23 cellular contexts compared by ENCODE assay signal in the genomic region with DNA sequence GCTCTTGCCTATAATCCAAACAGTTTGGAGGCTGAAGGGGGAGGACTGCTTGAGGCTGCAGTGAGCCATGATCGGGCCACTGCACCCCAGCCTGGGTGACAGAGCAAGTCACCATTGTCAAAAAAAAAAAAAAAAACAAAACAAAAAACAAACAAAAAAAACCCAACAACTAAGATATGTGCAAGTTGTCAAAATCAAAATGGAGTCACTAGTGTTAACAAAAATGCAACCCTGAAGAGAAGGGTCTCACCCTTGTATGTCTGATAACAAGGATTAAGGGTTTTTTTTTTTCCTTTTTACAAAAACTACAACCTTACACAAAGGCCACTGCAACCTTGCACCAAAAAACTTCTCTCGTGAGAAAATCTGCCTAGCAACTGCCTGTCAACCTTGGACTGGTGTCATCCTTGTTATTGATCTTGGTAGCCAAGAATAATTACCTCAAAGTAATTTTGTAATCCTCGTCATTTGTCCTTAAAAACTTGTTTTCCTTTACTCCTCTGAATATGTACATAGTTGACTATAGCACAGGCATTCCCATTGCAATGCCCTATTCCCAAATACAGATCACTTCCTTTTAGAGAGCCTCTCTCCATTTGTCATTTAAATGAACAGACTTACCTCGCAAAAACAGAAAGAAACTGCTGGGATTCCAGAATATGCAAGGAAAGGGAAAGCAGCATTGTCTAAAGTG.
"Had no signal": no experiment of that assay in that cellular context is flagged by ENCODE, and none has a peak within 500 bp of the region (broad histone marks: within the 10 kb centered on the region; RNA-seq: fewer than 3 reads in every experiment).

No MANE protein-coding gene starts in this region.

- H3K9me3 ChIP-seq: right atrium auricular region, tibial artery had no signal

- H3K27ac ChIP-seq: brain microvascular endothelial cell, coronary artery, neural progenitor cell, right atrium auricular region, tibial artery, VCaP had no signal

- H3K4me3 ChIP-seq: coronary artery, neural progenitor cell, right atrium auricular region, tibial artery had no signal

- DNase-seq: activated CD4-positive, alpha-beta memory T cell treated with anti-CD3 and anti-CD28 coated beads for 36 hours; activated CD4-positive, alpha-beta T cell treated with anti-CD3 and anti-CD28 coated beads for 1 hour; activated effector memory CD4-positive, alpha-beta T cell treated with Interleukin-2 at 50 U/mL for 16 hours; activated naive CD4-positive, alpha-beta T cell treated with anti-CD3 and anti-CD28 coated beads, Interleukin-2, amount 10 ng/mL, durations not matched to agents 7 days and 5 days; activated naive CD8-positive, alpha-beta T cell treated with anti-CD3 and anti-CD28 coated beads, Interleukin-2, amount 50 U/mL, for 24 hours; anterior cingulate cortex; brain microvascular endothelial cell; central memory CD4-positive, alpha-beta T cell; erythroblast; foreskin melanocyte; glutamatergic neuron; hypothalamus; mesendoderm; naive thymus-derived CD4-positive, alpha-beta T cell; stimulated activated CD4-positive, alpha-beta T cell treated with anti-CD3 and anti-CD28 coated beads, Interleukin-2, amount 100 ng/mL, for 24 hours; stimulated activated naive CD8-positive, alpha-beta T cell treated with anti-CD3 and anti-CD28 coated beads, Interleukin-15, Interleukin-2, amounts not matched to agents 100 U/mL and 50 U/mL, for 24 hours; substantia nigra; tibial artery had no signal

- ATAC-seq: activated naive CD8-positive, alpha-beta T cell treated with anti-CD3 and anti-CD28 coated beads, Interleukin-2, amount 50 U/mL, for 24 hours; naive thymus-derived CD4-positive, alpha-beta T cell; stimulated activated naive CD8-positive, alpha-beta T cell treated with anti-CD3 and anti-CD28 coated beads, Interleukin-15, Interleukin-2, amounts not matched to agents 100 U/mL and 50 U/mL, for 24 hours had no signal

- H3K4me1 ChIP-seq: neural progenitor cell, right atrium auricular region, tibial artery had no signal

- H3K4me1 Mint-ChIP-seq: activated naive CD4-positive, alpha-beta T cell treated with anti-CD3 and anti-CD28 coated beads, Interleukin-2, amount 10 ng/mL, durations not matched to agents 7 days and 5 days; activated naive CD8-positive, alpha-beta T cell treated with anti-CD3 and anti-CD28 coated beads, Interleukin-2, amount 50 U/mL, for 24 hours; neural progenitor cell had no signal

- H3K27me3 Mint-ChIP-seq: activated CD4-positive, alpha-beta memory T cell treated with anti-CD3 and anti-CD28 coated beads for 36 hours; activated naive CD4-positive, alpha-beta T cell treated with anti-CD3 and anti-CD28 coated beads, Interleukin-2, amount 10 ng/mL, durations not matched to agents 7 days and 5 days; activated naive CD8-positive, alpha-beta T cell treated with anti-CD3 and anti-CD28 coated beads, Interleukin-2, amount 50 U/mL, for 24 hours; naive thymus-derived CD4-positive, alpha-beta T cell; progenitor cell of endocrine pancreas had no signal

- H3K27me3 ChIP-seq: brain microvascular endothelial cell, neural progenitor cell, right atrium auricular region, tibial artery had no signal

- H3K4me3 Mint-ChIP-seq: activated CD4-positive, alpha-beta memory T cell treated with anti-CD3 and anti-CD28 coated beads for 36 hours; activated naive CD4-positive, alpha-beta T cell treated with anti-CD3 and anti-CD28 coated beads, Interleukin-2, amount 10 ng/mL, durations not matched to agents 7 days and 5 days; activated naive CD8-positive, alpha-beta T cell treated with anti-CD3 and anti-CD28 coated beads, Interleukin-2, amount 50 U/mL, for 24 hours; naive thymus-derived CD4-positive, alpha-beta T cell; neural progenitor cell had no signal

- H3K27ac Mint-ChIP-seq: activated CD4-positive, alpha-beta memory T cell treated with anti-CD3 and anti-CD28 coated beads for 36 hours; activated naive CD4-positive, alpha-beta T cell treated with anti-CD3 and anti-CD28 coated beads, Interleukin-2, amount 10 ng/mL, durations not matched to agents 7 days and 5 days; neural progenitor cell; progenitor cell of endocrine pancreas had no signal

- H3K9me3 Mint-ChIP-seq: activated CD4-positive, alpha-beta memory T cell treated with anti-CD3 and anti-CD28 coated beads for 36 hours; activated naive CD4-positive, alpha-beta T cell treated with anti-CD3 and anti-CD28 coated beads, Interleukin-2, amount 10 ng/mL, durations not matched to agents 7 days and 5 days; activated naive CD8-positive, alpha-beta T cell treated with anti-CD3 and anti-CD28 coated beads, Interleukin-2, amount 50 U/mL, for 24 hours; naive thymus-derived CD4-positive, alpha-beta T cell; neural progenitor cell had no signal
